36 cellular contexts compared by ENCODE assay signal in the genomic region with DNA sequence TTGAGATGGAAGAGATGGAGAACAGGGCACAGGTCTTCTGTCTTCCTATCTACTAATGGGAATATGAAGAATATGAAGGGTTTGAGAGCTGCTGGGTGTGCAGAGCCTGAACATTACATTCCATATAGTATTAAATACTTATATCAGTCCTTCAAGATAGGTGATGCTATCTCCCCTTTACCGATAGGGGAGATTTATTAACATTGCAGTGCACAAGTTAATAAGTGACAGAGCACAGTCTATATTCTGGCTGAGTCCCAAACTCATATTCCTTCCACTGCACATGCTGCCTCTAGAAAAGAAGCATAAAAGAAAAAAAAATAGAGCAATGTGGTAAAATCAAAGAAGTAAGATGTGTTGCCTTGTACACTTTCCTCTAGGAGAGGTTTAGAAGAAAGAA. TPM values are rescaled to one million over a fixed set of nuclear protein-coding genes. Genes with fewer than 3 reads are reported as not detected.
"Had no signal": no experiment of that assay in that cellular context is flagged by ENCODE, and none has a peak within 500 bp of the region (broad histone marks: within the 10 kb centered on the region; RNA-seq: fewer than 3 reads in every experiment).

No MANE protein-coding gene starts in this region.

- H3K27ac Mint-ChIP-seq: activated B cell treated with CpG ODN at 0.5 μM for 24 hours; activated CD4-positive, alpha-beta memory T cell treated with anti-CD3 and anti-CD28 coated beads for 36 hours; activated naive CD8-positive, alpha-beta T cell treated with anti-CD3 and anti-CD28 coated beads for 36 hours; activated T-helper 1 cell treated with anti-CD3 and anti-CD28 coated beads, Interleukin-12 subunit alpha, Interleukin-12 subunit beta, Interleukin-2, Interleukin-4 antibody, amounts not matched to agents 30 ng/mL and 10 ng/mL and 1 ng/mL, durations not matched to agents 14 hours and 24 hours and 36 hours; T-helper 1 cell treated with Interleukin-12 subunit alpha and Interleukin-12 subunit beta and Interleukin-4 antibody, amounts not matched to agents 30 μg/mL and 1 μg/mL, for 36 hours; T-helper 2 cell treated with Interferon-gamma antibody and Interleukin-4, amounts not matched to agents 5 μg/mL and 100 μg/mL, for 36 hours had no signal

- H3K27ac ChIP-seq: ascending aorta, body of pancreas, SJSA1 had no signal

- H3K27me3 Mint-ChIP-seq: activated CD4-positive, alpha-beta memory T cell treated with anti-CD3 and anti-CD28 coated beads for 36 hours had no signal

- H3K27me3 ChIP-seq: ascending aorta, body of pancreas, SJSA1 had no signal

- DNase-seq: activated B cell treated with CpG ODN at 0.5 μM for 24 hours; activated CD4-positive, alpha-beta memory T cell treated with anti-CD3 and anti-CD28 coated beads for 36 hours; activated CD4-positive, alpha-beta T cell treated with anti-CD3 and anti-CD28 coated beads for 4 hours; activated CD4-positive, alpha-beta T cell treated with anti-CD3 and anti-CD28 coated beads, Interleukin-2, amount 50 U/mL, for 1 hour; activated CD4-positive, CD25-positive, alpha-beta regulatory T cell treated with anti-CD3 and anti-CD28 coated beads, Interleukin-2, amount 50 U/mL, for 72 hours; activated CD8-positive, alpha-beta memory T cell treated with anti-CD3 and anti-CD28 coated beads, Interleukin-2, amount 50 U/mL, for 4 hours; activated naive CD4-positive, alpha-beta T cell; activated naive CD4-positive, alpha-beta T cell treated with anti-CD3 and anti-CD28 coated beads, Interleukin-2, amount 50 U/mL, for 16 hours; activated naive CD8-positive, alpha-beta T cell treated with anti-CD3 and anti-CD28 coated beads for 36 hours; activated T-cell treated with anti-CD3 and anti-CD28 coated beads for 4 hours; activated T-cell treated with anti-CD3 and anti-CD28 coated beads, Interleukin-2, amount 50 U/mL, for 4 hours; amniotic stem cell; body of pancreas; caudate nucleus; cerebellar nuclear complex; Karpas-422; KBM-7; NCI-H1105 treated with DMSO at 0.1 percent for 48 hours; NCI-H1436; NCI-H1694; NCI-H1930; NCI-H2081 treated with DMSO at 0.1 percent for 48 hours; NCI-H226; NCI-H446 treated with DMSO at 0.1 percent for 48 hours; NCI-H524; RPMI8226; SHP77 treated with DMSO at 0.1 percent for 48 hours; SK-N-SH had no signal

- H3K9me3 ChIP-seq: ascending aorta, body of pancreas, SJSA1, SK-N-SH had no signal

- H3K4me3 Mint-ChIP-seq: activated B cell treated with CpG ODN at 0.5 μM for 24 hours; activated CD4-positive, alpha-beta memory T cell treated with anti-CD3 and anti-CD28 coated beads for 36 hours; activated naive CD8-positive, alpha-beta T cell treated with anti-CD3 and anti-CD28 coated beads for 36 hours; activated T-cell treated with anti-CD3 and anti-CD28 coated beads, Interleukin-2, amount 50 U/mL, for 4 hours; activated T-helper 1 cell treated with anti-CD3 and anti-CD28 coated beads, Interleukin-12 subunit alpha, Interleukin-12 subunit beta, Interleukin-2, Interleukin-4 antibody, amounts not matched to agents 30 ng/mL and 10 ng/mL and 1 ng/mL, durations not matched to agents 14 hours and 24 hours and 36 hours; T-helper 1 cell treated with Interleukin-12 subunit alpha and Interleukin-12 subunit beta and Interleukin-4 antibody, amounts not matched to agents 30 μg/mL and 1 μg/mL, for 36 hours; T-helper 2 cell treated with Interferon-gamma antibody and Interleukin-4, amounts not matched to agents 5 μg/mL and 100 μg/mL, for 36 hours had no signal

- H3K4me3 ChIP-seq: ascending aorta, body of pancreas, SJSA1 had no signal

- H3K9me3 Mint-ChIP-seq: activated B cell treated with CpG ODN at 0.5 μM for 24 hours; activated CD4-positive, alpha-beta memory T cell treated with anti-CD3 and anti-CD28 coated beads for 36 hours; activated naive CD8-positive, alpha-beta T cell treated with anti-CD3 and anti-CD28 coated beads for 36 hours; activated T-cell treated with anti-CD3 and anti-CD28 coated beads, Interleukin-2, amount 50 U/mL, for 4 hours; activated T-helper 1 cell treated with anti-CD3 and anti-CD28 coated beads, Interleukin-12 subunit alpha, Interleukin-12 subunit beta, Interleukin-2, Interleukin-4 antibody, amounts not matched to agents 30 ng/mL and 10 ng/mL and 1 ng/mL, durations not matched to agents 14 hours and 24 hours and 36 hours; T-helper 1 cell treated with Interleukin-12 subunit alpha and Interleukin-12 subunit beta and Interleukin-4 antibody, amounts not matched to agents 30 μg/mL and 1 μg/mL, for 36 hours; T-helper 2 cell treated with Interferon-gamma antibody and Interleukin-4, amounts not matched to agents 5 μg/mL and 100 μg/mL, for 36 hours had no signal

- FAIRE-seq: bronchial epithelial cell had no signal

- H3K36me3 ChIP-seq: ascending aorta had no signal

- H3K4me2 ChIP-seq: SK-N-SH had no signal

- H3K9ac ChIP-seq: SK-N-SH had no signal

- ATAC-seq: activated T-cell treated with anti-CD3 and anti-CD28 coated beads, Interleukin-2, amount 50 U/mL, for 4 hours; body of pancreas; Panc1 had no signal

- H3K4me1 Mint-ChIP-seq: activated B cell treated with CpG ODN at 0.5 μM for 24 hours had no signal

- H3K4me1 ChIP-seq: ascending aorta, body of pancreas had no signal

RNA-seq across cellular contexts. Expression of gene KIAA0408, which starts 18.5 kb away (rescaled TPM):
- total RNA-seq: ascending aorta, bronchial epithelial cell, MCF 10A had no signal
